9 cellular contexts compared by ENCODE assay signal in the genomic region with DNA sequence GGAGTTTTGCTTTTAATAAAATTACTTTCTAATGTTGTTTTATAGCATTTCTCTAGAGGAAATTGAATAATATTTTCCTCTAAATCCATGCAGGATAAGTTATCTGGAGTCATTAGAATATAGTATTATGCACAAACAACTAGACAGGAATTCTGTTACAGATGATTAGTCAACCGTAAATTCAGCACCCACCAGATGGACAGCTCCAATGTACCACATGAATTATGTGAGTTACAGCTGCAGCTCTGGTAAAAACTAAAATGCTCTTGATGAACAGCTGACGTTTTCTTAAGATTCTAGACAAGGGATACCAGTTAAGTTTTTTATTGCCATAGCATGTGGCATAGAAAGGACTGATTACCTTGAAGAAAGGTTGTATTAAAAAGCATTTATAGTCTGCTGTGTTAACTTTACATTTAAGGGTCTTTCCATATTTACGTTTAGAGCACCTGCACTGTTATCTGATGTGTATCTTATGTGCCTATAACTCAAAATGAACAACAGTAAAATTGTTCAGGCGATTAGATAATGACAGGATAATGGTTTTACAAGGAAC.
A peak's percentile ranks its signal among the peaks of the same experiment; 100 is the strongest.
DNase-seq lines count a peak whose midpoint lies in the region; ATAC-seq and TF ChIP-seq lines count a peak whose summit lies in the region.
"Had no signal": no experiment of that assay in that cellular context is flagged by ENCODE, and none has a peak within 500 bp of the region (broad histone marks: within the 10 kb centered on the region; RNA-seq: fewer than 3 reads in every experiment).

No MANE protein-coding gene starts in this region.

- H3K9me2 ChIP-seq in hepatocyte (replicated peaks; ENCODE audit: insufficient read depth), result no peaks in the 10 kb centered on the region

- DNase-seq in DMS 273 (lab: John Stamatoyannopoulos, UW; ENCODE audit: unreplicated experiment) (peak; percentile 85), LHCN-M2 (ENCODE audit: low read depth) (peak; percentile 4), RPMI7951 (ENCODE audit: low read depth) (peak; percentile 6), hepatocyte (ENCODE audit: low spot score) (peak; percentile 77)
- no peak for DNase-seq in stimulated activated naive CD4-positive, alpha-beta T cell (lab: John Stamatoyannopoulos, UW)

- no peaks in the 10 kb centered on the region for H3K27me3 ChIP-seq in hepatocyte

- H3K79me2 ChIP-seq in hepatocyte, result no peaks in the 10 kb centered on the region

- H2AFZ ChIP-seq in hepatocyte, result no peak overlapping the region

- WGBS in hepatocyte (ENCODE audit: low lambda C conversion rate, missing lambda C conversion rate), result 26% methylated on average over 4 of the region's 4 CpGs

- H4K20me1 ChIP-seq in hepatocyte (ENCODE audit: insufficient read depth, poor library complexity, severe bottlenecking), result no peaks in the 10 kb centered on the region

- no peak overlapping the region for H3K4me3 ChIP-seq in hepatocyte

- ATAC-seq in GM18873 (IDR thresholded peaks at IDR 0.05; ENCODE audit: low FRiP score, unreplicated experiment) (no peak), GM19467 (IDR thresholded peaks at IDR 0.05; ENCODE audit: unreplicated experiment) (no peak), GM18520 (IDR thresholded peaks at IDR 0.05; ENCODE audit: unreplicated experiment) (no peak)
- ATAC-seq: activated CD4-positive, CD25-positive, alpha-beta regulatory T cell treated with anti-CD3 and anti-CD28 coated beads, Interleukin-2, amount 50 U/mL, for 24 hours had no signal

- no peaks in the 10 kb centered on the region for H3K9me3 ChIP-seq in hepatocyte (ENCODE audit: low read depth)

- no peaks in the 10 kb centered on the region for H3K36me3 ChIP-seq in hepatocyte (replicated peaks; ENCODE audit: insufficient read depth, low read depth)

- no peak overlapping the region for H3K27ac ChIP-seq in hepatocyte

- no peaks in the 10 kb centered on the region for H3K4me1 ChIP-seq in hepatocyte (ENCODE audit: insufficient read depth)

- H3K4me2 ChIP-seq in hepatocyte, result no peak overlapping the region

- TF ChIP-seq CTCF in hepatocyte (IDR thresholded peaks at IDR 0.05; ENCODE audit: poor library complexity), result no peak

Comparison
In these comparisons a context has a peak if more than half of its experiments do, and no peak if none do; other contexts are left out.
1. DNase-seq: peak in DMS 273 (single experiment), LHCN-M2 (single experiment), RPMI7951 (single experiment) and hepatocyte (single experiment); none in stimulated activated naive CD4-positive, alpha-beta T cell (0 of 6).